ENCODE assay signal across 8 cellular contexts in genomic region chr10:98748298-98748697, GRCh38.
A peak's percentile ranks its signal among the peaks of the same experiment; 100 is the strongest.
DNase-seq lines count a peak whose midpoint lies in the region; ATAC-seq and TF ChIP-seq lines count a peak whose summit lies in the region.

No MANE protein-coding gene starts in this region.

- no peaks in the 10 kb centered on the region for H3K27me3 ChIP-seq in H7 (ENCODE audit: control insufficient read depth, insufficient read depth, low read length)

- no peak overlapping the region for H3K4me3 Mint-ChIP-seq in CD14-positive monocyte

- no peak for TF ChIP-seq CTCF in CD14-positive monocyte (IDR thresholded peaks at IDR 0.05)

- no peaks in the 10 kb centered on the region for H3K4me1 Mint-ChIP-seq in CD14-positive monocyte

- H3K27me3 Mint-ChIP-seq in CD14-positive monocyte (ENCODE audit: low read depth in 3 of 3): peaks cover 0 to 1% (median 0%) of the 10 kb centered on the region in 3 donors

- H3K9me3 Mint-ChIP-seq in CD14-positive monocyte: peaks cover 0 to 6% (median 0%) of the 10 kb centered on the region in 7 donors

- ATAC-seq in GM18909 (IDR thresholded peaks at IDR 0.05; ENCODE audit: poor library complexity, unreplicated experiment): no peak

- DNase-seq in CMK (ENCODE audit: low read depth): peak; percentile 54
- DNase-seq in H7: peak; percentile 13
- peak; percentile 16 for DNase-seq in SKM-1 (lab: John Stamatoyannopoulos, UW; ENCODE audit: unreplicated experiment)
- peak; percentile 5 for DNase-seq in inferior parietal cortex (ENCODE audit: extremely low spot score)
- no peak for DNase-seq in activated CD8-positive, alpha-beta memory T cell treated with anti-CD3 and anti-CD28 coated beads, Interleukin-2, amount 50 U/mL, for 48 hours
- no peak for DNase-seq in CD14-positive monocyte (ENCODE audit: low spot score)
- no peak for DNase-seq in NOMO-1 treated with dmso at 0.1 percent for 144 hours (lab: John Stamatoyannopoulos, UW; ENCODE audit: unreplicated experiment)

- H3K36me3 ChIP-seq in H7 (replicated peaks; ENCODE audit: control insufficient read depth, insufficient read depth, low read length): no peaks in the 10 kb centered on the region

- intact Hi-C loops in CD14-positive monocyte (cut with micrococcal nuclease): no loop called here

- H3K36me3 Mint-ChIP-seq in CD14-positive monocyte: no peaks in the 10 kb centered on the region

- no peak overlapping the region for H3K4me3 ChIP-seq in H7 (ENCODE audit: insufficient read depth, low read depth, low read length)

- H3K27ac Mint-ChIP-seq in CD14-positive monocyte: no peak overlapping the region

Comparison
In these comparisons a context has a peak if more than half of its experiments do, and no peak if none do; other contexts are left out.
1. DNase-seq: peak in CMK (single experiment), H7 (single experiment), SKM-1 (single experiment) and inferior parietal cortex (single experiment); none in activated CD8-positive, alpha-beta memory T cell treated with anti-CD3 and anti-CD28 coated beads, Interleukin-2, amount 50 U/mL, for 48 hours (single experiment), CD14-positive monocyte (single experiment) and NOMO-1 treated with dmso at 0.1 percent for 144 hours (single experiment).